Comparison of ENCODE assay signal across 1 cellular context in genomic region chr4:123555500-123556273, GRCh38.
A peak's percentile ranks its signal among the peaks of the same experiment; 100 is the strongest.
TF ChIP-seq lines count a peak whose summit lies in the region.

No MANE protein-coding gene starts in this region.

TF ChIP-seq in HepG2, 621 proteins besides CTCF, POLR2A, EP300 and RAD21 (continued from another document and continues in another):
- TF ChIP-seq ZNF317 (CRISPR knock-in tag; IDR thresholded peaks at IDR 0.05): peak; percentile 78; the same call in 1 of the 2 replicates
- peak; percentile 96 for TF ChIP-seq FOXA3 (CRISPR knock-in tag; IDR thresholded peaks at IDR 0.05)
- no peak for TF ChIP-seq ZNF382 (CRISPR knock-in tag; IDR thresholded peaks at IDR 0.05; ENCODE audit: borderline replicate concordance)
- TF ChIP-seq MATR3 (CRISPR knock-in tag; IDR thresholded peaks at IDR 0.05): no peak
- no peak for TF ChIP-seq HES4 (CRISPR knock-in tag; IDR thresholded peaks at IDR 0.05; ENCODE audit: borderline replicate concordance)
- peak; percentile 71; the same call in 1 of the 2 replicates for TF ChIP-seq SIX1 (CRISPR knock-in tag; IDR thresholded peaks at IDR 0.05; ENCODE audit: borderline replicate concordance)
- 0 out of 2 replicates have a peak, but pooled peaks have one; percentile 45 for TF ChIP-seq BCL3 (CRISPR knock-in tag; IDR thresholded peaks at IDR 0.05)
- TF ChIP-seq NFKBIZ (CRISPR knock-in tag; IDR thresholded peaks at IDR 0.05): 0 out of 2 replicates have a peak, but pooled peaks have one; percentile 85
- peak; percentile 85 for TF ChIP-seq HOXA3 (CRISPR knock-in tag; IDR thresholded peaks at IDR 0.05)
- TF ChIP-seq, protein P1, sequence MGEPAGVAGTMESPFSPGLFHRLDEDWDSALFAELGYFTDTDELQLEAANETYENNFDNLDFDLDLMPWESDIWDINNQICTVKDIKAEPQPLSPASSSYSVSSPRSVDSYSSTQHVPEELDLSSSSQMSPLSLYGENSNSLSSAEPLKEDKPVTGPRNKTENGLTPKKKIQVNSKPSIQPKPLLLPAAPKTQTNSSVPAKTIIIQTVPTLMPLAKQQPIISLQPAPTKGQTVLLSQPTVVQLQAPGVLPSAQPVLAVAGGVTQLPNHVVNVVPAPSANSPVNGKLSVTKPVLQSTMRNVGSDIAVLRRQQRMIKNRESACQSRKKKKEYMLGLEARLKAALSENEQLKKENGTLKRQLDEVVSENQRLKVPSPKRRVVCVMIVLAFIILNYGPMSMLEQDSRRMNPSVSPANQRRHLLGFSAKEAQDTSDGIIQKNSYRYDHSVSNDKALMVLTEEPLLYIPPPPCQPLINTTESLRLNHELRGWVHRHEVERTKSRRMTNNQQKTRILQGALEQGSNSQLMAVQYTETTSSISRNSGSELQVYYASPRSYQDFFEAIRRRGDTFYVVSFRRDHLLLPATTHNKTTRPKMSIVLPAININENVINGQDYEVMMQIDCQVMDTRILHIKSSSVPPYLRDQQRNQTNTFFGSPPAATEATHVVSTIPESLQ (CRISPR knock-in tag; conservative IDR thresholded peaks at IDR 0.05): no peak; the same call in 1 of the 2 replicates
- TF ChIP-seq, protein P2, sequence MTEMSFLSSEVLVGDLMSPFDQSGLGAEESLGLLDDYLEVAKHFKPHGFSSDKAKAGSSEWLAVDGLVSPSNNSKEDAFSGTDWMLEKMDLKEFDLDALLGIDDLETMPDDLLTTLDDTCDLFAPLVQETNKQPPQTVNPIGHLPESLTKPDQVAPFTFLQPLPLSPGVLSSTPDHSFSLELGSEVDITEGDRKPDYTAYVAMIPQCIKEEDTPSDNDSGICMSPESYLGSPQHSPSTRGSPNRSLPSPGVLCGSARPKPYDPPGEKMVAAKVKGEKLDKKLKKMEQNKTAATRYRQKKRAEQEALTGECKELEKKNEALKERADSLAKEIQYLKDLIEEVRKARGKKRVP (CRISPR knock-in tag; IDR thresholded peaks at IDR 0.05): peak in 1 of 2 experiments; percentile 94; a peak in 2 of 4 replicates
- TF ChIP-seq NKX3-1 (CRISPR knock-in tag; IDR thresholded peaks at IDR 0.05): 0 out of 2 replicates have a peak, but pooled peaks have one; percentile 19
- peak; percentile 76 for TF ChIP-seq SKI (IDR thresholded peaks at IDR 0.05; ENCODE audit: partially characterized antibody)
- 0 out of 2 replicates have a peak, but pooled peaks have one; percentile 33 for TF ChIP-seq SIN3A (IDR thresholded peaks at IDR 0.05; ENCODE audit: borderline replicate concordance, low read depth, low read length)
- TF ChIP-seq AHR (CRISPR knock-in tag; IDR thresholded peaks at IDR 0.05): 0 out of 2 replicates have a peak, but pooled peaks have one; percentile 58
- TF ChIP-seq MTF2 (CRISPR knock-in tag; IDR thresholded peaks at IDR 0.05; ENCODE audit: borderline replicate concordance): no peak
- no peak for TF ChIP-seq ZNF652 (CRISPR knock-in tag; IDR thresholded peaks at IDR 0.05; ENCODE audit: borderline replicate concordance, low read depth)
- 0 out of 2 replicates have a peak, but pooled peaks have one; percentile 41 for TF ChIP-seq STAT6 (CRISPR knock-in tag; IDR thresholded peaks at IDR 0.05; ENCODE audit: borderline replicate concordance)
- peak; percentile 88 for TF ChIP-seq ZNF614 (CRISPR knock-in tag; IDR thresholded peaks at IDR 0.05; ENCODE audit: borderline replicate concordance)
- no peak for TF ChIP-seq FLYWCH1 (CRISPR knock-in tag; IDR thresholded peaks at IDR 0.05)
- TF ChIP-seq ZNF24 (IDR thresholded peaks at IDR 0.05): 0 out of 2 replicates have a peak, but pooled peaks have one; percentile 43
- no peak for TF ChIP-seq ZNF260 (CRISPR knock-in tag; IDR thresholded peaks at IDR 0.05; ENCODE audit: borderline replicate concordance, low read depth)
- 0 out of 2 replicates have a peak, but pooled peaks have one; percentile 41 for TF ChIP-seq SATB2 (CRISPR knock-in tag; IDR thresholded peaks at IDR 0.05)
- no peak for TF ChIP-seq ZNF530 (CRISPR knock-in tag; IDR thresholded peaks at IDR 0.05; ENCODE audit: low read depth)
- TF ChIP-seq MLXIP (CRISPR knock-in tag; IDR thresholded peaks at IDR 0.05; ENCODE audit: borderline replicate concordance): no peak
- 0 out of 2 replicates have a peak, but pooled peaks have one; percentile 61 for TF ChIP-seq ZNF280D (CRISPR knock-in tag; IDR thresholded peaks at IDR 0.05)
- peak; percentile 74; the same call in 1 of the 2 replicates for TF ChIP-seq ZSCAN25 (CRISPR knock-in tag; IDR thresholded peaks at IDR 0.05)
- peak; percentile 46; the same call in 1 of the 2 replicates for TF ChIP-seq ZBTB37 (CRISPR knock-in tag; IDR thresholded peaks at IDR 0.05)
- TF ChIP-seq KDM3A (CRISPR knock-in tag; IDR thresholded peaks at IDR 0.05; ENCODE audit: low read depth): peak; percentile 91; the same call in 1 of the 2 replicates
- peak; percentile 93 for TF ChIP-seq DPF2 (CRISPR knock-in tag; IDR thresholded peaks at IDR 0.05; ENCODE audit: borderline replicate concordance, low read depth)
- TF ChIP-seq NFKB2 (CRISPR knock-in tag; IDR thresholded peaks at IDR 0.05; ENCODE audit: borderline replicate concordance): no peak
- TF ChIP-seq CREM (IDR thresholded peaks at IDR 0.05): peak; percentile 91
- no peak for TF ChIP-seq CREM (CRISPR knock-in tag; IDR thresholded peaks at IDR 0.05)
- TF ChIP-seq PAX8 (CRISPR knock-in tag; IDR thresholded peaks at IDR 0.05; ENCODE audit: borderline replicate concordance): no peak
- TF ChIP-seq ZNF790 (CRISPR knock-in tag; IDR thresholded peaks at IDR 0.05; ENCODE audit: borderline replicate concordance): 0 out of 2 replicates have a peak, but pooled peaks have one; percentile 20
- TF ChIP-seq TOPORS (CRISPR knock-in tag; IDR thresholded peaks at IDR 0.05): peak; percentile 78
- TF ChIP-seq NONO (IDR thresholded peaks at IDR 0.05): no peak
- peak; percentile 59; the same call in 1 of the 2 replicates for TF ChIP-seq NONO (CRISPR knock-in tag; conservative IDR thresholded peaks at IDR 0.05)
- TF ChIP-seq ZBTB38 (CRISPR knock-in tag; IDR thresholded peaks at IDR 0.05): peak; percentile 70
- peak; percentile 24; the same call in 1 of the 2 replicates for TF ChIP-seq NFYB (CRISPR knock-in tag; IDR thresholded peaks at IDR 0.05)
- peak; percentile 59; the same call in 1 of the 2 replicates for TF ChIP-seq KMT2B (CRISPR knock-in tag; IDR thresholded peaks at IDR 0.05)
